ENCODE assay signal across 19 cellular contexts in the genomic region with DNA sequence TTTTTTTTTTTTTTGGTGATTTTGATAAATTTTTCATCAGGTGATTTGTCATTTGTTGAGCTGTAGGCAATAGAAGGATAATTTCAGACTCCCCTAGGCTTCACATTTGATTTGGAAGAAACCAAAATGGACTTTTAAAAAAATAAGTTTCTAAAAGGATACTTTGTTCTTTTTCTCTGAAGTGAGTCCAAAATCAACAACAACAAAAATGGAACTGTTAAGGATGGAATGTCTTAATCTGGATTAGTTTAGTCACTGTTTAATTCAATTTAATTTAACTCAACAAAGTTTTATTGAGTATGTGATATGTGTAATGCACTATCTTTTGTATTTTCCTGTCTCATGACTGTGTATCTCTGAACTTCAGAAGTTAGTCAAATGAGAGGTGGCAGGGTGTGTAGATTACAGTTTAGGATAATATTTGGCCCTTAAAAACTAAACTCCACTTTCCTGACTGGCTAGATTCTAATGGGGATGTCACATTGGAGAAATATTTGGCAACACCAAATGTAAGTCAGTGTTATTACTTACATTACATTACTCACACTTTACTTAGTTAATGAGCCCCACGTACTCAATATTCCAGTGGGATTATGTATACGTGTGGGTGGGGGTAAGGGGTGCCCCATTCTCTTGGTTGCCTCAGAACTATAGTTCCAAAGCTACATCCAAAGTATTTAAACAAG.
"Had no signal": no experiment of that assay in that cellular context is flagged by ENCODE, and none has a peak within 500 bp of the region (broad histone marks: within the 10 kb centered on the region; RNA-seq: fewer than 3 reads in every experiment).

No MANE protein-coding gene starts in this region.

- H3K27ac ChIP-seq: breast epithelium, colonic mucosa, foreskin keratinocyte, left lung, neutrophil, pancreas, psoas muscle, tibial artery had no signal

- ATAC-seq: activated CD8-positive, alpha-beta T cell treated with anti-CD3 and anti-CD28 coated beads, Interleukin-2, amount 10 ng/mL, durations not matched to agents 7 days and 5 days; foreskin keratinocyte; left lung; naive thymus-derived CD4-positive, alpha-beta T cell; pancreas; psoas muscle; right cardiac atrium; T-cell had no signal

- DNase-seq: activated CD4-positive, alpha-beta T cell treated with anti-CD3 and anti-CD28 coated beads for 1 hour; activated CD4-positive, alpha-beta T cell treated with anti-CD3 and anti-CD28 coated beads, Interleukin-2, amount 50 U/mL, for 1 hour; activated CD8-positive, alpha-beta T cell treated with anti-CD3 and anti-CD28 coated beads, Interleukin-2, amount 10 ng/mL, durations not matched to agents 7 days and 5 days; activated gamma-delta T cell; aorta; colonic mucosa; foreskin keratinocyte; kidney glomerular epithelial cell; left lung; naive thymus-derived CD4-positive, alpha-beta T cell; pancreas; psoas muscle; right cardiac atrium; stimulated activated CD4-positive, alpha-beta T cell treated with anti-CD3 and anti-CD28 coated beads, Interleukin-1b, Interleukin-23, amount 100 ng/mL, for 48 hours; T-cell; tibial artery had no signal

- H3K9me3 ChIP-seq: breast epithelium, colonic mucosa, left lung, neutrophil, pancreas, psoas muscle, tibial artery had no signal

- H3K27me3 ChIP-seq: breast epithelium, colonic mucosa, foreskin keratinocyte, left lung, neutrophil, pancreas, tibial artery had no signal

- H3K4me1 ChIP-seq: breast epithelium, colonic mucosa, foreskin keratinocyte, pancreas, psoas muscle had no signal

- H3K36me3 ChIP-seq: breast epithelium, colonic mucosa, left lung, neutrophil, pancreas, tibial artery had no signal

- H3K4me3 ChIP-seq: breast epithelium, colonic mucosa, left lung, lung, pancreas, psoas muscle, tibial artery had no signal
